In genomic region chr12:958449-959123, GRCh38 we compare ENCODE assay signal across 10 cellular contexts. TPM values are rescaled to one million over a fixed set of nuclear protein-coding genes. Genes with fewer than 3 reads are reported as not detected.
DNase-seq lines count a peak whose midpoint lies in the region; ATAC-seq and TF ChIP-seq lines count a peak whose summit lies in the region.
"Had no signal": no experiment of that assay in that cellular context is flagged by ENCODE, and none has a peak within 500 bp of the region (broad histone marks: within the 10 kb centered on the region; RNA-seq: fewer than 3 reads in every experiment).

No MANE protein-coding gene starts in this region.

- WGBS in gastroesophageal sphincter (ENCODE audit: low coverage in 1 of 2), 2 donors, result 45 to 55% methylated on average over 4 to 6 of the region's 9 CpGs

- H3K4me3 ChIP-seq in GM06990 (replicated peaks; ENCODE audit: low read depth, low read length) (no peak overlapping the region), gastroesophageal sphincter (no peak overlapping the region)
- H3K4me3 ChIP-seq: left lung had no signal

- no peaks in the 10 kb centered on the region for H3K4me1 ChIP-seq in gastroesophageal sphincter
- H3K4me1 ChIP-seq: left lung had no signal

- TF ChIP-seq EP300 in gastroesophageal sphincter (IDR thresholded peaks at IDR 0.05), result no peak

- TF ChIP-seq POLR2A in gastroesophageal sphincter (IDR thresholded peaks at IDR 0.05), result no peak

- H3K27me3 ChIP-seq in GM06990 (replicated peaks; ENCODE audit: control insufficient read depth, insufficient read depth, low read length) (no peaks in the 10 kb centered on the region), gastroesophageal sphincter (no peaks in the 10 kb centered on the region)
- H3K27me3 ChIP-seq: left lung had no signal

- peak; percentile 82 for ATAC-seq in GM21447 (IDR thresholded peaks at IDR 0.05; ENCODE audit: unreplicated experiment)
- peak; percentile 65 for ATAC-seq in HG03571 (IDR thresholded peaks at IDR 0.05; ENCODE audit: unreplicated experiment)
- ATAC-seq in gastroesophageal sphincter, result peak; percentile 41
- ATAC-seq: left lung had no signal

- DNase-seq in GM06990 (ENCODE audit: extremely low read depth, insufficient read length), result peak; percentile 63
- DNase-seq in LoVo (ENCODE audit: low spot score), result no peak
- no peak for DNase-seq in HPDE6-E6E7 (ENCODE audit: extremely low spot score)
- no peak for DNase-seq in activated CD4-positive, alpha-beta T cell treated with anti-CD3 and anti-CD28 coated beads, Interleukin-2, amount 50 U/mL, for 4 hours
- DNase-seq in stimulated activated CD4-positive, alpha-beta T cell treated with anti-CD3 and anti-CD28 coated beads, Interleukin-2, amount 100 ng/mL, for 24 hours, result no peak
- DNase-seq: activated naive CD4-positive, alpha-beta T cell treated with anti-CD3 and anti-CD28 coated beads, Interleukin-2, amount 50 U/mL, for 16 hours; left lung had no signal

- TF ChIP-seq CTCF in GM06990 (IDR thresholded peaks at IDR 0.05; ENCODE audit: insufficient read depth, low read length, poor library complexity, severe bottlenecking) (no peak), gastroesophageal sphincter (IDR thresholded peaks at IDR 0.05) (no peak)

- H3K27ac ChIP-seq in gastroesophageal sphincter, result no peak overlapping the region
- H3K27ac ChIP-seq: left lung had no signal

- H3K36me3 ChIP-seq in GM06990 (ENCODE audit: control insufficient read depth, insufficient read depth, low read length) (no peaks in the 10 kb centered on the region), gastroesophageal sphincter (no peaks in the 10 kb centered on the region)
- H3K36me3 ChIP-seq: left lung had no signal

- H3K9me3 ChIP-seq in gastroesophageal sphincter, result no peaks in the 10 kb centered on the region
- H3K9me3 ChIP-seq: left lung had no signal

RNA-seq across cellular contexts. Expression of gene RAD52, which starts 9.1 kb away (rescaled TPM):
- total RNA-seq in gastroesophageal sphincter, result 10 to 100 TPM in 3 of 4 donors, 1 to 10 TPM in 1; 10.0 to 17.7 (median 13.5) TPM

RNA-seq across cellular contexts. Expression of gene ERC1, which starts 32.4 kb away (rescaled TPM):
- total RNA-seq in gastroesophageal sphincter, result 10 to 100 TPM; 38.3 to 80.2 (median 58.4) TPM
